ENCODE assay signal across 8 cellular contexts in the genomic region with DNA sequence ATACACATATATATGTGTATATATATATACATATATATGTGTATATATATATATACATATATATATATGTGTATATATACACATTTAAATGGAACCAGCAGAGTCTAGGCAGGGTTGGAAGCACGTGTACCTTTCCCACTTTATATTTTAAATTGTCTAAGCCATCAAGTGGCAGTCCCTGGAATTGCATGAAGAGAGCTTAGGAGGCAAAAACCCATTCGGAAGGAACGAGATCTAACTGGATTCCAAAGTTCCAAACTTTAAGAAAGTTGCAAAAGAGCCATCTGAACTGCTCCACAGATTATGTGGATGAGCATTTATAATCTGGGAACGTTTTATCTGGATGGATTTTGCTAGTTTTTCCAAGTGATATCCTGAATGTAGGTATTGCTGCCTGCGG.
DNase-seq lines count a peak whose midpoint lies in the region; FAIRE-seq and TF ChIP-seq lines count a peak whose summit lies in the region.

No MANE protein-coding gene starts in this region.

- peak; percentile 84 for FAIRE-seq in A204.1 (lab: Jason Lieb, UNC)

- no peak overlapping the region for H3K27ac Mint-ChIP-seq in progenitor cell of endocrine pancreas

- no peak overlapping the region for H3K4me3 Mint-ChIP-seq in progenitor cell of endocrine pancreas (ENCODE audit: low read depth)

- DNase-seq in GF-D8 (lab: John Stamatoyannopoulos, UW) (peak; percentile 7), RPMI8226 (peak; percentile 22), fibroblast of mammary gland (ENCODE audit: low read depth) (peak; percentile 49), progenitor cell of endocrine pancreas (ENCODE audit: low spot score, unreplicated experiment) (no peak), COR-L47 (lab: John Stamatoyannopoulos, UW) (no peak), NCI-H1092 (lab: John Stamatoyannopoulos, UW) (no peak), nucleus accumbens (lab: John Stamatoyannopoulos, UW) (no peak)

- peaks cover 39% of the 10 kb centered on the region for H3K4me1 Mint-ChIP-seq in progenitor cell of endocrine pancreas (ENCODE audit: low read depth)

- H3K9me3 Mint-ChIP-seq in progenitor cell of endocrine pancreas (ENCODE audit: low read depth), result no peaks in the 10 kb centered on the region

- TF ChIP-seq CTCF in fibroblast of mammary gland (conservative IDR thresholded peaks at IDR 0.05; ENCODE audit: control insufficient read depth, insufficient read depth, low read depth, low read length), result peak; percentile 63
- peak; percentile 49 for TF ChIP-seq CTCF in progenitor cell of endocrine pancreas (IDR thresholded peaks at IDR 0.05; ENCODE audit: unreplicated experiment)

- no peak overlapping the region for H3K4me3 ChIP-seq in fibroblast of mammary gland (ENCODE audit: control insufficient read depth, low read depth, low read length)

- H3K36me3 Mint-ChIP-seq in progenitor cell of endocrine pancreas (ENCODE audit: insufficient read depth), result no peaks in the 10 kb centered on the region

- no peaks in the 10 kb centered on the region for H3K27me3 Mint-ChIP-seq in progenitor cell of endocrine pancreas

Comparison
In these comparisons a context has a peak if more than half of its experiments do, and no peak if none do; other contexts are left out.
1. DNase-seq: peak in GF-D8 (single experiment), RPMI8226 (single experiment) and fibroblast of mammary gland (single experiment); none in progenitor cell of endocrine pancreas (single experiment), COR-L47 (single experiment), NCI-H1092 (single experiment) and nucleus accumbens (0 of 56).